ENCODE assay signal across 13 cellular contexts in genomic region chr3:157122116-157122515, GRCh38. TPM values are rescaled to one million over a fixed set of nuclear protein-coding genes. Genes with fewer than 3 reads are reported as not detected.
DNase-seq lines count a peak whose midpoint lies in the region; ATAC-seq and TF ChIP-seq lines count a peak whose summit lies in the region.
"Had no signal": no experiment of that assay in that cellular context is flagged by ENCODE, and none has a peak within 500 bp of the region (broad histone marks: within the 10 kb centered on the region; RNA-seq: fewer than 3 reads in every experiment).

No MANE protein-coding gene starts in this region.

- H3K4me3 ChIP-seq in lower leg skin (ENCODE audit: low read depth, poor library complexity, severe bottlenecking), result no peak overlapping the region
- H3K4me3 ChIP-seq: GM12878 had no signal

- H3K9me3 Mint-ChIP-seq in activated T-cell treated with anti-CD3 and anti-CD28 coated beads, Interleukin-2, amount 50 U/mL, for 4 hours, result no peaks in the 10 kb centered on the region

- WGBS in lower leg skin, 2 donors, result 56 to 82% methylated on average over 2 of the region's 2 CpGs

- TF ChIP-seq POLR2A in lower leg skin (IDR thresholded peaks at IDR 0.05), result no peak

- ATAC-seq in activated T-cell treated with anti-CD3 and anti-CD28 coated beads, Interleukin-2, amount 50 U/mL, for 4 hours, result peak; percentile 59 to 66
- peak; percentile 90 for ATAC-seq in SK-N-SH treated with all-trans-retinoic acid at 6 μM for 48 hours
- peak; percentile 47 for ATAC-seq in stimulated activated naive CD8-positive, alpha-beta T cell treated with anti-CD3 and anti-CD28 coated beads, Interleukin-15, Interleukin-2, amounts not matched to agents 100 U/mL and 50 U/mL, for 24 hours
- ATAC-seq: GM12878 had no signal

- DNase-seq in activated T-cell treated with anti-CD3 and anti-CD28 coated beads, Interleukin-2, amount 50 U/mL, for 4 hours, result no peak
- DNase-seq in activated T-cell treated with anti-CD3 and anti-CD28 coated beads, Interleukin-2, amount 50 U/mL, for 1 hour, result no peak
- DNase-seq in glomerular visceral epithelial cell (ENCODE audit: extremely low spot score) (peak; percentile 84), NCI-H1436 (lab: John Stamatoyannopoulos, UW) (no peak), lower leg skin (ENCODE audit: low spot score in 2 of 2) (no peak), GM19238 (ENCODE audit: insufficient read length, low spot score) (no peak)
- DNase-seq in stimulated activated naive CD8-positive, alpha-beta T cell treated with anti-CD3 and anti-CD28 coated beads, Interleukin-15, Interleukin-2, amounts not matched to agents 100 U/mL and 50 U/mL, for 24 hours, result no peak
- DNase-seq: AML-193, NCI-H446 had no signal

- peaks cover 13% of the 10 kb centered on the region for H3K4me1 Mint-ChIP-seq in activated T-cell treated with anti-CD3 and anti-CD28 coated beads, Interleukin-2, amount 50 U/mL, for 4 hours (ENCODE audit: low read depth)

- TF ChIP-seq CTCF in lower leg skin (IDR thresholded peaks at IDR 0.05), result no peak

- no peaks in the 10 kb centered on the region for H3K27me3 Mint-ChIP-seq in activated T-cell treated with anti-CD3 and anti-CD28 coated beads, Interleukin-2, amount 50 U/mL, for 4 hours (ENCODE audit: low read depth)
- H3K27me3 Mint-ChIP-seq: activated naive CD8-positive, alpha-beta T cell had no signal

- intact Hi-C loops in lower leg skin (cut with DNase I; ENCODE audit: low total_unique reads), result no loop called here

- H3K4me3 Mint-ChIP-seq in activated T-cell treated with anti-CD3 and anti-CD28 coated beads, Interleukin-2, amount 50 U/mL, for 4 hours, result no peak overlapping the region
- H3K4me3 Mint-ChIP-seq: activated naive CD8-positive, alpha-beta T cell; neural crest cell had no signal

- H3K36me3 Mint-ChIP-seq in activated T-cell treated with anti-CD3 and anti-CD28 coated beads, Interleukin-2, amount 50 U/mL, for 4 hours (ENCODE audit: insufficient read depth), result no peaks in the 10 kb centered on the region

TF ChIP-seq in SK-N-SH treated with all-trans-retinoic acid at 6 μM for 48 hours, 23 proteins besides CTCF, POLR2A, EP300 and RAD21:
- no peak for TF ChIP-seq GLIS3 (CRISPR knock-in tag; IDR thresholded peaks at IDR 0.05)
- TF ChIP-seq TOX (CRISPR knock-in tag; IDR thresholded peaks at IDR 0.05; ENCODE audit: borderline replicate concordance), result no peak
- no peak for TF ChIP-seq ARNTL (CRISPR knock-in tag; IDR thresholded peaks at IDR 0.05; ENCODE audit: borderline replicate concordance, low read depth)
- no peak for TF ChIP-seq PATZ1 (CRISPR knock-in tag; IDR thresholded peaks at IDR 0.05; ENCODE audit: borderline replicate concordance)
- no peak for TF ChIP-seq ZFP30 (CRISPR knock-in tag; IDR thresholded peaks at IDR 0.05)
- no peak for TF ChIP-seq RARB (CRISPR knock-in tag; IDR thresholded peaks at IDR 0.05)
- TF ChIP-seq ZC3H10 (CRISPR knock-in tag; IDR thresholded peaks at IDR 0.05), result no peak
- TF ChIP-seq PPARA (CRISPR knock-in tag; IDR thresholded peaks at IDR 0.05; ENCODE audit: borderline replicate concordance), result no peak
- TF ChIP-seq SNAI2 (CRISPR knock-in tag; IDR thresholded peaks at IDR 0.05), result no peak
- no peak for TF ChIP-seq CSRNP3 (CRISPR knock-in tag; IDR thresholded peaks at IDR 0.05)

RNA-seq across cellular contexts. Expression of gene CCNL1, which starts 37.8 kb away (rescaled TPM):
- total RNA-seq in activated T-cell treated with anti-CD3 and anti-CD28 coated beads, Interleukin-2, amount 50 U/mL, for 4 hours, result 100 to 1,000 TPM; 138 to 152 (median 151) TPM
- 100 to 1,000 TPM; 113 to 308 (median 155) TPM for total RNA-seq in lower leg skin
